ENCODE assay signal across 3 cellular contexts in genomic region chr12:18969512-18969911, GRCh38.
TF ChIP-seq lines count a peak whose summit lies in the region.

No MANE protein-coding gene starts in this region.

TF ChIP-seq in A549, 52 proteins besides CTCF, POLR2A, EP300 and RAD21:
- TF ChIP-seq EHMT2 (IDR thresholded peaks at IDR 0.05; ENCODE audit: low read depth) (no peak), ZC3H11A (IDR thresholded peaks at IDR 0.05) (no peak), JUNB (IDR thresholded peaks at IDR 0.05) (no peak), BHLHE40 (IDR thresholded peaks at IDR 0.05; ENCODE audit: low read depth, low read length) (no peak), MAFK (IDR thresholded peaks at IDR 0.05; ENCODE audit: partially characterized antibody) (peak; percentile 63), TP53 (CRISPR knock-in tag; IDR thresholded peaks at IDR 0.05) (no peak)

TF ChIP-seq in IMR-90, 13 proteins besides CTCF, POLR2A, EP300 and RAD21:
- TF ChIP-seq NFE2L2 (IDR thresholded peaks at IDR 0.05; ENCODE audit: low read depth, low read length) (no peak), MAFK (IDR thresholded peaks at IDR 0.05; ENCODE audit: low read depth, low read length) (peak; percentile 22; the same call in 1 of the 2 replicates)

TF ChIP-seq in H1, 55 proteins besides CTCF, POLR2A, EP300 and RAD21:
- no peak for TF ChIP-seq CBX5 (IDR thresholded peaks at IDR 0.05; ENCODE audit: low read depth, low read length)
- no peak for TF ChIP-seq POLR2AphosphoS5 (IDR thresholded peaks at IDR 0.05; ENCODE audit: low read depth, low read length)
- no peak for TF ChIP-seq ZNF274 (IDR thresholded peaks at IDR 0.05; ENCODE audit: borderline replicate concordance, extremely low read depth, low read length)
- TF ChIP-seq CTBP2 (IDR thresholded peaks at IDR 0.05; ENCODE audit: borderline replicate concordance, insufficient read depth, insufficient read length, low read length), result no peak
- no peak for TF ChIP-seq POU5F1 (IDR thresholded peaks at IDR 0.05; ENCODE audit: low read depth, low read length)
- TF ChIP-seq YY1 (IDR thresholded peaks at IDR 0.05; ENCODE audit: low read depth, low read length), result no peak
- TF ChIP-seq EGR1 (IDR thresholded peaks at IDR 0.05; ENCODE audit: borderline replicate concordance, low read depth, low read length), result no peak
- TF ChIP-seq TBP (IDR thresholded peaks at IDR 0.05; ENCODE audit: low read depth, low read length), result no peak
- no peak for TF ChIP-seq CHD7 (IDR thresholded peaks at IDR 0.05; ENCODE audit: insufficient replicate concordance, low read length)
- no peak for TF ChIP-seq KDM4A (IDR thresholded peaks at IDR 0.05; ENCODE audit: low read depth, low read length, severe bottlenecking)
- TF ChIP-seq SIN3A (conservative IDR thresholded peaks at IDR 0.05 in 1 of 2, IDR thresholded peaks at IDR 0.05 in 1 of 2; ENCODE audit: low read depth in 1 of 2, low read length in 2 of 2), result no peak
- TF ChIP-seq ATF3 (IDR thresholded peaks at IDR 0.05; ENCODE audit: insufficient read depth, low read depth, low read length), result no peak
- no peak for TF ChIP-seq BCL11A (IDR thresholded peaks at IDR 0.05; ENCODE audit: low read depth in 2 of 2, low read length in 2 of 2)
- TF ChIP-seq NANOG (IDR thresholded peaks at IDR 0.05; ENCODE audit: insufficient read depth, low read depth, low read length, poor library complexity, severe bottlenecking), result no peak
- TF ChIP-seq HDAC2 (IDR thresholded peaks at IDR 0.05; ENCODE audit: borderline replicate concordance in 1 of 2, low read depth in 2 of 2, low read length in 2 of 2), result no peak
- TF ChIP-seq CREB1 (IDR thresholded peaks at IDR 0.05), result no peak
- no peak for TF ChIP-seq SIRT6 (IDR thresholded peaks at IDR 0.05; ENCODE audit: low read length)
